2 cellular contexts compared by ENCODE assay signal in genomic region chr6:169212897-169213813, GRCh38.
TF ChIP-seq lines count a peak whose summit lies in the region.

No MANE protein-coding gene starts in this region.

TF ChIP-seq in A549, 52 proteins besides CTCF, POLR2A, EP300 and RAD21 (continued from another document):
- TF ChIP-seq REST (IDR thresholded peaks at IDR 0.05) = no peak
- no peak for TF ChIP-seq TFCP2L1 (CRISPR knock-in tag; IDR thresholded peaks at IDR 0.05)
- TF ChIP-seq RFX5 (IDR thresholded peaks at IDR 0.05) = no peak
- TF ChIP-seq HMGXB4 (CRISPR knock-in tag; IDR thresholded peaks at IDR 0.05; ENCODE audit: borderline replicate concordance) = no peak
- TF ChIP-seq EHF (CRISPR knock-in tag; IDR thresholded peaks at IDR 0.05) = no peak
- no peak for TF ChIP-seq ZSCAN20 (CRISPR knock-in tag; IDR thresholded peaks at IDR 0.05)
- TF ChIP-seq FOSL2 (IDR thresholded peaks at IDR 0.05) = no peak
- TF ChIP-seq FOSL2 (CRISPR knock-in tag; IDR thresholded peaks at IDR 0.05) = no peak
- TF ChIP-seq HES2 (IDR thresholded peaks at IDR 0.05) = no peak
- TF ChIP-seq MYC (IDR thresholded peaks at IDR 0.05; ENCODE audit: borderline replicate concordance, low read length) = no peak
- TF ChIP-seq CHD4 (IDR thresholded peaks at IDR 0.05; ENCODE audit: borderline replicate concordance) = no peak
- TF ChIP-seq MAFK (IDR thresholded peaks at IDR 0.05; ENCODE audit: partially characterized antibody) = no peak
- no peak for TF ChIP-seq CEBPB (IDR thresholded peaks at IDR 0.05)
- no peak for TF ChIP-seq ZNF302 (CRISPR knock-in tag; IDR thresholded peaks at IDR 0.05)

TF ChIP-seq in HepG2, 621 proteins besides CTCF, POLR2A, EP300 and RAD21 (continued from another document and continues in another):
- TF ChIP-seq ZBTB2 (CRISPR knock-in tag; IDR thresholded peaks at IDR 0.05; ENCODE audit: low read depth) = no peak
- no peak for TF ChIP-seq HINFP (CRISPR knock-in tag; IDR thresholded peaks at IDR 0.05; ENCODE audit: low read depth)
- TF ChIP-seq KAT8 (CRISPR knock-in tag; IDR thresholded peaks at IDR 0.05) = peak; percentile 47; the same call in 1 of the 2 replicates
- TF ChIP-seq ZBTB14 (CRISPR knock-in tag; IDR thresholded peaks at IDR 0.05) = peak; percentile 92
- no peak for TF ChIP-seq KDM5A (IDR thresholded peaks at IDR 0.05; ENCODE audit: borderline replicate concordance, low read length)
- TF ChIP-seq RBFOX2 (IDR thresholded peaks at IDR 0.05; ENCODE audit: low read depth, low read length) = peak; percentile 56; the same call in 1 of the 2 replicates
- TF ChIP-seq ZBTB4 (CRISPR knock-in tag; IDR thresholded peaks at IDR 0.05; ENCODE audit: borderline replicate concordance) = no peak
- no peak for TF ChIP-seq ZNF609 (CRISPR knock-in tag; IDR thresholded peaks at IDR 0.05; ENCODE audit: borderline replicate concordance)
- no peak for TF ChIP-seq ZNF33A (CRISPR knock-in tag; IDR thresholded peaks at IDR 0.05; ENCODE audit: borderline replicate concordance)
- 0 out of 2 replicates have a peak, but pooled peaks have one; percentile 18 for TF ChIP-seq PHF21A (CRISPR knock-in tag; IDR thresholded peaks at IDR 0.05)
- no peak for TF ChIP-seq SKIL (CRISPR knock-in tag; IDR thresholded peaks at IDR 0.05; ENCODE audit: borderline replicate concordance)
- TF ChIP-seq SUZ12 (IDR thresholded peaks at IDR 0.05; ENCODE audit: low read depth, low read length) = no peak
- TF ChIP-seq MLLT10 (CRISPR knock-in tag; IDR thresholded peaks at IDR 0.05) = no peak
- no peak for TF ChIP-seq BATF2 (CRISPR knock-in tag; IDR thresholded peaks at IDR 0.05)
- TF ChIP-seq RORA (CRISPR knock-in tag; IDR thresholded peaks at IDR 0.05) = no peak
- TF ChIP-seq REPIN1 (CRISPR knock-in tag; IDR thresholded peaks at IDR 0.05; ENCODE audit: borderline replicate concordance, low read depth) = no peak
- TF ChIP-seq GMEB1 (CRISPR knock-in tag; IDR thresholded peaks at IDR 0.05; ENCODE audit: borderline replicate concordance) = no peak
- no peak for TF ChIP-seq ZBTB46 (CRISPR knock-in tag; IDR thresholded peaks at IDR 0.05; ENCODE audit: borderline replicate concordance)
- no peak for TF ChIP-seq ZNF564 (CRISPR knock-in tag; IDR thresholded peaks at IDR 0.05)
- TF ChIP-seq NR2C2 (CRISPR knock-in tag; IDR thresholded peaks at IDR 0.05; ENCODE audit: borderline replicate concordance) = no peak
- TF ChIP-seq ATF1 (CRISPR knock-in tag; IDR thresholded peaks at IDR 0.05) = no peak
- peak; percentile 33 for TF ChIP-seq STAG1 (CRISPR knock-in tag; IDR thresholded peaks at IDR 0.05)
- no peak for TF ChIP-seq ZNF17 (CRISPR knock-in tag; IDR thresholded peaks at IDR 0.05)
- TF ChIP-seq ATF7 (IDR thresholded peaks at IDR 0.05) = no peak
- TF ChIP-seq ATF7 (CRISPR knock-in tag; IDR thresholded peaks at IDR 0.05) = no peak
- peak; percentile 24; the same call in 1 of the 2 replicates for TF ChIP-seq GABPB1 (CRISPR knock-in tag; IDR thresholded peaks at IDR 0.05)
- TF ChIP-seq PHF20 (CRISPR knock-in tag; IDR thresholded peaks at IDR 0.05) = peak; percentile 45; the same call in 1 of the 2 replicates
- TF ChIP-seq ZMYM4 (CRISPR knock-in tag; IDR thresholded peaks at IDR 0.05) = 0 out of 2 replicates have a peak, but pooled peaks have one; percentile 25
- no peak for TF ChIP-seq CREBL2 (CRISPR knock-in tag; IDR thresholded peaks at IDR 0.05; ENCODE audit: borderline replicate concordance)
- no peak for TF ChIP-seq SMAD3 (CRISPR knock-in tag; IDR thresholded peaks at IDR 0.05)
- TF ChIP-seq ZNF710 (CRISPR knock-in tag; IDR thresholded peaks at IDR 0.05; ENCODE audit: borderline replicate concordance) = no peak
